1 cellular context compared by ENCODE assay signal in the genomic region with DNA sequence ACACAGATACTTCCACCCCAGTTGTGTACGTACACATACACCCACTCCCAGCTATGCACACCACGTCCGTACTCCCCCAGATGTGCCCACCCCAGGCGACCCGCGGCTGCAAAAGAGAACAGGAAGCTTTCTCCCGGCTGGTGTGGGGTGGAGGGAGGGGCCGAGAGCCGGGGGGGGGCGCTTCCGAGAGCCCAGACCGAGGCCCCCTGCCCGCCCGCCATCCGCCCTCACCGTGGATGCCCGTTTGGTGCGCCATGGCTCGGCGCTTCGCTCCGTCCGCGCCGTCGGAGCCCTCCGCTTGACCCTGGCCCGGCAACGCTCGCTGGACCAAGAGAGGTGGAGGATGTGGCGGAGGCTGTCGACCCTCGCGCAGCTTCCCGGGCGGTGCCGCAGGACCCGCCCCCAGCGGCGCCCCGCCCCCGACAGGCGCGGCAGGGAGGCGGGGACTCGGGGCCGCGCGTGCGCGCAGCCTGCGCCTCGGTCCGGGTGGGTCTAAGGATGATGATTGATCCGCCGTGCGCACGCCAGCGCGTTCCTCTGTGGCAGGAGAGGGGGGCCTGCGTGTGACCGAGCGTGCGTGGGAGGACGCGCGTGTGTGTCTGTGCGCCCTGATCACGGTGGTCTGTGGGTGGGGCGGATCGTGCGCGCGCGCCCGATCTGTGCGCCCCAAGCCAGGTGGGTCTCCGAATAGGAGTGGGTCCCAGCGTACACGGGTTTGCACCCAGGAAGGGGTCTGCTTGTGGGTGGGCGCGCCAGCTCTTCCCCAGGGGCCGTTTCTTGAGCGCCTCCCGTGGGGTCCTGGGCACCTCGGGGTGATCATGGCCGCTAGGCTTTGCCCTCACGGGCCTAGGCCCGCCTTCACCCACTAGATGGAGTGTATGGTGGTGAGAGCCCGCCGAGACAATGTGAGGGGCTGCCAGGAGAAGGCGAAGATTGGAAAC.
TF ChIP-seq lines count a peak whose summit lies in the region.

TWF2 (minus strand) TSS at position 398 of the 941 bp plus-strand sequence; CDS start at position 256, 142 bp downstream.

TF ChIP-seq in HepG2, 621 proteins besides CTCF, POLR2A, EP300 and RAD21 (continued from another document and continues in another):
- TF ChIP-seq, protein P1, sequence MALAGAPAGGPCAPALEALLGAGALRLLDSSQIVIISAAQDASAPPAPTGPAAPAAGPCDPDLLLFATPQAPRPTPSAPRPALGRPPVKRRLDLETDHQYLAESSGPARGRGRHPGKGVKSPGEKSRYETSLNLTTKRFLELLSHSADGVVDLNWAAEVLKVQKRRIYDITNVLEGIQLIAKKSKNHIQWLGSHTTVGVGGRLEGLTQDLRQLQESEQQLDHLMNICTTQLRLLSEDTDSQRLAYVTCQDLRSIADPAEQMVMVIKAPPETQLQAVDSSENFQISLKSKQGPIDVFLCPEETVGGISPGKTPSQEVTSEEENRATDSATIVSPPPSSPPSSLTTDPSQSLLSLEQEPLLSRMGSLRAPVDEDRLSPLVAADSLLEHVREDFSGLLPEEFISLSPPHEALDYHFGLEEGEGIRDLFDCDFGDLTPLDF (CRISPR knock-in tag; IDR thresholded peaks at IDR 0.05), result peak; percentile 38; the same call in 1 of the 2 replicates
- TF ChIP-seq, protein P2, sequence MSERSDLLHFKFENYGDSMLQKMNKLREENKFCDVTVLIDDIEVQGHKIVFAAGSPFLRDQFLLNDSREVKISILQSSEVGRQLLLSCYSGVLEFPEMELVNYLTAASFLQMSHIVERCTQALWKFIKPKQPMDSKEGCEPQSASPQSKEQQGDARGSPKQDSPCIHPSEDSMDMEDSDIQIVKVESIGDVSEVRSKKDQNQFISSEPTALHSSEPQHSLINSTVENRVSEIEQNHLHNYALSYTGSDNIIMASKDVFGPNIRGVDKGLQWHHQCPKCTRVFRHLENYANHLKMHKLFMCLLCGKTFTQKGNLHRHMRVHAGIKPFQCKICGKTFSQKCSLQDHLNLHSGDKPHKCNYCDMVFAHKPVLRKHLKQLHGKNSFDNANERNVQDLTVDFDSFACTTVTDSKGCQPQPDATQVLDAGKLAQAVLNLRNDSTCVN (CRISPR knock-in tag; IDR thresholded peaks at IDR 0.05; ENCODE audit: borderline replicate concordance), result 0 out of 2 replicates have a peak, but pooled peaks have one; percentile 62
- TF ChIP-seq HOXA3 (CRISPR knock-in tag; IDR thresholded peaks at IDR 0.05), result peak; percentile 65; the same call in 1 of the 2 replicates
- TF ChIP-seq ZNF260 (CRISPR knock-in tag; IDR thresholded peaks at IDR 0.05; ENCODE audit: borderline replicate concordance, low read depth), result no peak
- TF ChIP-seq SATB2 (CRISPR knock-in tag; IDR thresholded peaks at IDR 0.05), result no peak
- TF ChIP-seq ZNF883 (CRISPR knock-in tag; IDR thresholded peaks at IDR 0.05; ENCODE audit: not compliant biosample characterization), result peak; percentile 58
- TF ChIP-seq ZNF788 (CRISPR knock-in tag; IDR thresholded peaks at IDR 0.05; ENCODE audit: borderline replicate concordance), result no peak
- 0 out of 2 replicates have a peak, but pooled peaks have one; percentile 31 for TF ChIP-seq TGIF2 (CRISPR knock-in tag; IDR thresholded peaks at IDR 0.05)
- no peak for TF ChIP-seq ZNF264 (CRISPR knock-in tag; IDR thresholded peaks at IDR 0.05)
- TF ChIP-seq, protein P3, sequence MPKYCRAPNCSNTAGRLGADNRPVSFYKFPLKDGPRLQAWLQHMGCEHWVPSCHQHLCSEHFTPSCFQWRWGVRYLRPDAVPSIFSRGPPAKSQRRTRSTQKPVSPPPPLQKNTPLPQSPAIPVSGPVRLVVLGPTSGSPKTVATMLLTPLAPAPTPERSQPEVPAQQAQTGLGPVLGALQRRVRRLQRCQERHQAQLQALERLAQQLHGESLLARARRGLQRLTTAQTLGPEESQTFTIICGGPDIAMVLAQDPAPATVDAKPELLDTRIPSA (CRISPR knock-in tag; IDR thresholded peaks at IDR 0.05; ENCODE audit: borderline replicate concordance), result peak; percentile 65; the same call in 1 of the 2 replicates
- TF ChIP-seq ZNF354B (CRISPR knock-in tag; IDR thresholded peaks at IDR 0.05), result no peak
- TF ChIP-seq SP4 (CRISPR knock-in tag; IDR thresholded peaks at IDR 0.05), result peak; percentile 63; the same call in 1 of the 2 replicates
- TF ChIP-seq ZNF660 (CRISPR knock-in tag; IDR thresholded peaks at IDR 0.05; ENCODE audit: borderline replicate concordance, low read depth), result no peak
- no peak for TF ChIP-seq KMT2A (CRISPR knock-in tag; IDR thresholded peaks at IDR 0.05)
- peak; percentile 78 for TF ChIP-seq BORCS8-MEF2B (CRISPR knock-in tag; IDR thresholded peaks at IDR 0.05)
- TF ChIP-seq SIX4 (CRISPR knock-in tag; IDR thresholded peaks at IDR 0.05), result 0 out of 2 replicates have a peak, but pooled peaks have one; percentile 8
- TF ChIP-seq NFKBIZ (CRISPR knock-in tag; IDR thresholded peaks at IDR 0.05), result 0 out of 2 replicates have a peak, but pooled peaks have one; percentile 17
- TF ChIP-seq, protein P4, sequence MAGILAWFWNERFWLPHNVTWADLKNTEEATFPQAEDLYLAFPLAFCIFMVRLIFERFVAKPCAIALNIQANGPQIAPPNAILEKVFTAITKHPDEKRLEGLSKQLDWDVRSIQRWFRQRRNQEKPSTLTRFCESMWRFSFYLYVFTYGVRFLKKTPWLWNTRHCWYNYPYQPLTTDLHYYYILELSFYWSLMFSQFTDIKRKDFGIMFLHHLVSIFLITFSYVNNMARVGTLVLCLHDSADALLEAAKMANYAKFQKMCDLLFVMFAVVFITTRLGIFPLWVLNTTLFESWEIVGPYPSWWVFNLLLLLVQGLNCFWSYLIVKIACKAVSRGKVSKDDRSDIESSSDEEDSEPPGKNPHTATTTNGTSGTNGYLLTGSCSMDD (CRISPR knock-in tag; IDR thresholded peaks at IDR 0.05), result no peak
- no peak; the same call in 1 of the 2 replicates for TF ChIP-seq GFI1 (CRISPR knock-in tag; IDR thresholded peaks at IDR 0.05; ENCODE audit: borderline replicate concordance)
- TF ChIP-seq, protein P5, sequence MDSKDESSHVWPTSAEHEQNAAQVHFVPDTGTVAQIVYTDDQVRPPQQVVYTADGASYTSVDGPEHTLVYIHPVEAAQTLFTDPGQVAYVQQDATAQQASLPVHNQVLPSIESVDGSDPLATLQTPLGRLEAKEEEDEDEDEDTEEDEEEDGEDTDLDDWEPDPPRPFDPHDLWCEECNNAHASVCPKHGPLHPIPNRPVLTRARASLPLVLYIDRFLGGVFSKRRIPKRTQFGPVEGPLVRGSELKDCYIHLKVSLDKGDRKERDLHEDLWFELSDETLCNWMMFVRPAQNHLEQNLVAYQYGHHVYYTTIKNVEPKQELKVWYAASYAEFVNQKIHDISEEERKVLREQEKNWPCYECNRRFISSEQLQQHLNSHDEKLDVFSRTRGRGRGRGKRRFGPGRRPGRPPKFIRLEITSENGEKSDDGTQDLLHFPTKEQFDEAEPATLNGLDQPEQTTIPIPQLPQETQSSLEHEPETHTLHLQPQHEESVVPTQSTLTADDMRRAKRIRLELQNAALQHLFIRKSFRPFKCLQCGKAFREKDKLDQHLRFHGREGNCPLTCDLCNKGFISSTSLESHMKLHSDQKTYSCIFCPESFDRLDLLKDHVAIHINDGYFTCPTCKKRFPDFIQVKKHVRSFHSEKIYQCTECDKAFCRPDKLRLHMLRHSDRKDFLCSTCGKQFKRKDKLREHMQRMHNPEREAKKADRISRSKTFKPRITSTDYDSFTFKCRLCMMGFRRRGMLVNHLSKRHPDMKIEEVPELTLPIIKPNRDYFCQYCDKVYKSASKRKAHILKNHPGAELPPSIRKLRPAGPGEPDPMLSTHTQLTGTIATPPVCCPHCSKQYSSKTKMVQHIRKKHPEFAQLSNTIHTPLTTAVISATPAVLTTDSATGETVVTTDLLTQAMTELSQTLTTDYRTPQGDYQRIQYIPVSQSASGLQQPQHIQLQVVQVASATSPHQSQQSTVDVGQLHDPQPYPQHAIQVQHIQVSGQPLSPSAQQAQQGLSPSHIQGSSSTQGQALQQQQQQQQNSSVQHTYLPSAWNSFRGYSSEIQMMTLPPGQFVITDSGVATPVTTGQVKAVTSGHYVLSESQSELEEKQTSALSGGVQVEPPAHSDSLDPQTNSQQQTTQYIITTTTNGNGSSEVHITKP (CRISPR knock-in tag; IDR thresholded peaks at IDR 0.05; ENCODE audit: low read depth), result no peak
- TF ChIP-seq ZNF619 (CRISPR knock-in tag; IDR thresholded peaks at IDR 0.05), result no peak
- TF ChIP-seq RORA (CRISPR knock-in tag; IDR thresholded peaks at IDR 0.05), result no peak
- peak; percentile 33; the same call in 1 of the 2 replicates for TF ChIP-seq ZC3H13 (CRISPR knock-in tag; IDR thresholded peaks at IDR 0.05)
- TF ChIP-seq PREB (CRISPR knock-in tag; IDR thresholded peaks at IDR 0.05), result 0 out of 2 replicates have a peak, but pooled peaks have one; percentile 57
- TF ChIP-seq ATF7 (IDR thresholded peaks at IDR 0.05), result no peak
- no peak for TF ChIP-seq ATF7 (CRISPR knock-in tag; IDR thresholded peaks at IDR 0.05)
- TF ChIP-seq BRD4 (CRISPR knock-in tag; IDR thresholded peaks at IDR 0.05), result peak; percentile 93
- peak; percentile 62; the same call in 1 of the 2 replicates for TF ChIP-seq THAP11 (CRISPR knock-in tag; IDR thresholded peaks at IDR 0.05)
- TF ChIP-seq, protein P6, sequence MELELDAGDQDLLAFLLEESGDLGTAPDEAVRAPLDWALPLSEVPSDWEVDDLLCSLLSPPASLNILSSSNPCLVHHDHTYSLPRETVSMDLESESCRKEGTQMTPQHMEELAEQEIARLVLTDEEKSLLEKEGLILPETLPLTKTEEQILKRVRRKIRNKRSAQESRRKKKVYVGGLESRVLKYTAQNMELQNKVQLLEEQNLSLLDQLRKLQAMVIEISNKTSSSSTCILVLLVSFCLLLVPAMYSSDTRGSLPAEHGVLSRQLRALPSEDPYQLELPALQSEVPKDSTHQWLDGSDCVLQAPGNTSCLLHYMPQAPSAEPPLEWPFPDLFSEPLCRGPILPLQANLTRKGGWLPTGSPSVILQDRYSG (CRISPR knock-in tag; IDR thresholded peaks at IDR 0.05), result 0 out of 2 replicates have a peak, but pooled peaks have one; percentile 46
- TF ChIP-seq ZBTB20 (CRISPR knock-in tag; IDR thresholded peaks at IDR 0.05; ENCODE audit: borderline replicate concordance, low read depth), result 0 out of 2 replicates have a peak, but pooled peaks have one; percentile 25
- TF ChIP-seq TP53 (CRISPR knock-in tag; conservative IDR thresholded peaks at IDR 0.05), result 0 out of 2 replicates have a peak, but pooled peaks have one; percentile 46
- TF ChIP-seq CCAR2 (optimal IDR thresholded peaks at IDR 0.05; ENCODE audit: low read depth, low read length), result no peak
- 0 out of 2 replicates have a peak, but pooled peaks have one; percentile 35 for TF ChIP-seq LRRFIP1 (CRISPR knock-in tag; conservative IDR thresholded peaks at IDR 0.05)
- peak; percentile 67; the same call in 1 of the 2 replicates for TF ChIP-seq ZNF709 (CRISPR knock-in tag; IDR thresholded peaks at IDR 0.05)
- no peak for TF ChIP-seq ZNF678 (CRISPR knock-in tag; IDR thresholded peaks at IDR 0.05)
